ENCODE assay signal across 1 cellular context in genomic region chr13:51978836-51979556, GRCh38.
A peak's percentile ranks its signal among the peaks of the same experiment; 100 is the strongest.
TF ChIP-seq lines count a peak whose summit lies in the region.

No MANE protein-coding gene starts in this region.

TF ChIP-seq in HepG2, 621 proteins besides CTCF, POLR2A, EP300 and RAD21 (continued from another document and continues in another):
- TF ChIP-seq LBX2 (CRISPR knock-in tag; IDR thresholded peaks at IDR 0.05; ENCODE audit: borderline replicate concordance) (no peak), ZNF891 (CRISPR knock-in tag; IDR thresholded peaks at IDR 0.05) (no peak), ARID3A (IDR thresholded peaks at IDR 0.05; ENCODE audit: low read depth, low read length) (peak; percentile 82), SOX13 (IDR thresholded peaks at IDR 0.05) (no peak), SOX13 (CRISPR knock-in tag; conservative IDR thresholded peaks at IDR 0.05 in 1 of 2, IDR thresholded peaks at IDR 0.05 in 1 of 2) (peak in 1 of 2 experiments; percentile 39; a peak in 1 of 4 replicates), ZNF20 (CRISPR knock-in tag; IDR thresholded peaks at IDR 0.05) (no peak), MTF2 (CRISPR knock-in tag; IDR thresholded peaks at IDR 0.05; ENCODE audit: borderline replicate concordance) (no peak), ZNF160 (CRISPR knock-in tag; IDR thresholded peaks at IDR 0.05) (no peak), DNMT3B (CRISPR knock-in tag; conservative IDR thresholded peaks at IDR 0.05) (no peak), CCAR2 (optimal IDR thresholded peaks at IDR 0.05; ENCODE audit: low read depth, low read length) (no peak), ZNF280B (CRISPR knock-in tag; IDR thresholded peaks at IDR 0.05; ENCODE audit: borderline replicate concordance) (no peak), FOSL2 (CRISPR knock-in tag; IDR thresholded peaks at IDR 0.05) (peak; percentile 59), BRF2 (CRISPR knock-in tag; IDR thresholded peaks at IDR 0.05) (no peak), ETV6 (CRISPR knock-in tag; conservative IDR thresholded peaks at IDR 0.05) (no peak), ZNF547 (CRISPR knock-in tag; IDR thresholded peaks at IDR 0.05) (no peak), MED1 (CRISPR knock-in tag; IDR thresholded peaks at IDR 0.05) (0 out of 2 replicates have a peak, but pooled peaks have one; percentile 27), ZGPAT (CRISPR knock-in tag; IDR thresholded peaks at IDR 0.05) (peak; percentile 35; the same call in 1 of the 2 replicates), ZNF224 (CRISPR knock-in tag; IDR thresholded peaks at IDR 0.05) (no peak), SIN3A (IDR thresholded peaks at IDR 0.05; ENCODE audit: borderline replicate concordance, low read depth, low read length) (0 out of 2 replicates have a peak, but pooled peaks have one; percentile 42), ZNF263 (CRISPR knock-in tag; IDR thresholded peaks at IDR 0.05) (no peak), FOXA3 (CRISPR knock-in tag; IDR thresholded peaks at IDR 0.05) (peak; percentile 89), BCL6 (CRISPR knock-in tag; IDR thresholded peaks at IDR 0.05) (no peak), TBX2 (CRISPR knock-in tag; IDR thresholded peaks at IDR 0.05; ENCODE audit: borderline replicate concordance) (no peak), ATF2 (CRISPR knock-in tag; IDR thresholded peaks at IDR 0.05) (peak; percentile 87), IRF2 (CRISPR knock-in tag; IDR thresholded peaks at IDR 0.05) (peak; percentile 31; the same call in 1 of the 2 replicates), ZSCAN25 (CRISPR knock-in tag; IDR thresholded peaks at IDR 0.05) (no peak), ATF5 (CRISPR knock-in tag; IDR thresholded peaks at IDR 0.05; ENCODE audit: low read depth) (no peak), PATZ1 (CRISPR knock-in tag; IDR thresholded peaks at IDR 0.05) (peak; percentile 41; the same call in 1 of the 2 replicates), ZFP91 (CRISPR knock-in tag; IDR thresholded peaks at IDR 0.05; ENCODE audit: borderline replicate concordance) (no peak), TFDP2 (CRISPR knock-in tag; IDR thresholded peaks at IDR 0.05) (no peak), USF2 (IDR thresholded peaks at IDR 0.05; ENCODE audit: low read depth, low read length) (peak; percentile 97), USF2 (CRISPR knock-in tag; IDR thresholded peaks at IDR 0.05; ENCODE audit: borderline replicate concordance) (peak; percentile 97; the same call in 1 of the 2 replicates), HOMEZ (CRISPR knock-in tag; IDR thresholded peaks at IDR 0.05; ENCODE audit: low read depth) (peak; percentile 94; the same call in 1 of the 2 replicates), ZNF577 (CRISPR knock-in tag; IDR thresholded peaks at IDR 0.05; ENCODE audit: borderline replicate concordance, low read depth) (no peak), HOXA3 (CRISPR knock-in tag; IDR thresholded peaks at IDR 0.05) (peak; percentile 55), ARNT2 (CRISPR knock-in tag; IDR thresholded peaks at IDR 0.05; ENCODE audit: low read depth) (0 out of 2 replicates have a peak, but pooled peaks have one; percentile 23), MAX (IDR thresholded peaks at IDR 0.05) (peak; percentile 72), FOXA1 (IDR thresholded peaks at IDR 0.05) (0 out of 2 replicates have a peak, but pooled peaks have one; percentile 34), FOXA1 (CRISPR knock-in tag; IDR thresholded peaks at IDR 0.05) (peak; percentile 95), GMEB2 (CRISPR knock-in tag; IDR thresholded peaks at IDR 0.05; ENCODE audit: low read depth) (no peak)
